1 cellular context compared by ENCODE assay signal in the genomic region with DNA sequence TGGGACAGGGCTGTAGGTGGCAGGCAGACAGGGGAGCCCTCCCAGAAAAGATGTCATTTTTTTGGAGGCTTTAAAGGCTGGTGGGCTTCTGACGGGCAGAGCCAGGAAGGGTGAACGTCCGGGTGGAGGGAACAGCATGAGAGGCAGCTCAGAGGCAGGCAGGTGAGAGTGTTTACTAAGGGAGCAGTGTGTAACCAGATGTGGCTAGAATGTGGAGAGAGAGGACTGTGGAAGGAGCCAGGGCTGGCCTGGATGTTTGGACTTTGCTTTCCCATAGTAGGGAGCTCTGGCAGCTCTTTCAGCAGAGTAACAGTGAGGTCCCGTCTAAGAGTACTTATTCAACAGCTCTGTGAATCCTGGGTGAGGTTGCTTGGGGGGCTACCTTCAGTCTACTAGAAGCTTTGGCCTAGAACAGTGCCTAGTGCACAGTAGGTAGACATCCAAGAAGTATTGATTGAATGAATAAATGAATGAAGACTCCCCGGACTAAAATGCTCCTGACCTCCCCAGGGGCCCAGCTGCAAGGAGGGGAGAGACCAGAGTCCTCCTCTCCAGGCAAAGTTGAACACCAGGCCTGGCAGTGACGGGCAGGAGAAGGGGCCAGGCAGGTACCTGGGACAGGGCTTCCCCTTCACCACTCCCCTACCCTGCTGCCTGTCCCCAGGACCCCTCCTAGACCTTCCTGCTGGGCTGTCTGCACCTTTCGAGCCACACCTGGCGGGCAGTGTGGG.
TF ChIP-seq lines count a peak whose summit lies in the region.

No MANE protein-coding gene starts in this region.

TF ChIP-seq in HepG2, 621 proteins besides CTCF, POLR2A, EP300 and RAD21 (continued from another document and continues in another):
- TF ChIP-seq, protein P1, sequence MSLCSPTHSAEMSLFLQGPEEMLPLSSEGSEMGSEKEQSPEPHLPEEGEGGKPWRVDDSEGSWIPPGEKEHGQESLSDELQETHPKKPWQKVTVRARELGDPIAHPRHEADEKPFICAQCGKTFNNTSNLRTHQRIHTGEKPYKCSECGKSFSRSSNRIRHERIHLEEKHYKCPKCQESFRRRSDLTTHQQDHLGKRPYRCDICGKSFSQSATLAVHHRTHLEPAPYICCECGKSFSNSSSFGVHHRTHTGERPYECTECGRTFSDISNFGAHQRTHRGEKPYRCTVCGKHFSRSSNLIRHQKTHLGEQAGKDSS (CRISPR knock-in tag; IDR thresholded peaks at IDR 0.05; ENCODE audit: borderline replicate concordance, low read depth) = peak; percentile 38; the same call in 1 of the 2 replicates
- TF ChIP-seq ZFX (CRISPR knock-in tag; IDR thresholded peaks at IDR 0.05; ENCODE audit: low read depth) = peak; percentile 42; the same call in 1 of the 2 replicates
- peak; percentile 92 for TF ChIP-seq ZBTB42 (CRISPR knock-in tag; IDR thresholded peaks at IDR 0.05)
- no peak for TF ChIP-seq TBX3 (IDR thresholded peaks at IDR 0.05; ENCODE audit: borderline replicate concordance)
- TF ChIP-seq HMGA1 (CRISPR knock-in tag; conservative IDR thresholded peaks at IDR 0.05) = no peak
- no peak for TF ChIP-seq NFIC (IDR thresholded peaks at IDR 0.05; ENCODE audit: low read length)
- peak; percentile 42 for TF ChIP-seq GATAD2A (CRISPR knock-in tag; IDR thresholded peaks at IDR 0.05)
- no peak for TF ChIP-seq TCF7L2 (IDR thresholded peaks at IDR 0.05; ENCODE audit: low read depth, low read length)
- TF ChIP-seq, protein P2, sequence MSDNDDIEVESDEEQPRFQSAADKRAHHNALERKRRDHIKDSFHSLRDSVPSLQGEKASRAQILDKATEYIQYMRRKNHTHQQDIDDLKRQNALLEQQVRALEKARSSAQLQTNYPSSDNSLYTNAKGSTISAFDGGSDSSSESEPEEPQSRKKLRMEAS (IDR thresholded peaks at IDR 0.05) = peak; percentile 75
- TF ChIP-seq ZNF670 (CRISPR knock-in tag; IDR thresholded peaks at IDR 0.05; ENCODE audit: borderline replicate concordance) = no peak
- no peak for TF ChIP-seq ZFP1 (CRISPR knock-in tag; IDR thresholded peaks at IDR 0.05)
- TF ChIP-seq, protein P3, sequence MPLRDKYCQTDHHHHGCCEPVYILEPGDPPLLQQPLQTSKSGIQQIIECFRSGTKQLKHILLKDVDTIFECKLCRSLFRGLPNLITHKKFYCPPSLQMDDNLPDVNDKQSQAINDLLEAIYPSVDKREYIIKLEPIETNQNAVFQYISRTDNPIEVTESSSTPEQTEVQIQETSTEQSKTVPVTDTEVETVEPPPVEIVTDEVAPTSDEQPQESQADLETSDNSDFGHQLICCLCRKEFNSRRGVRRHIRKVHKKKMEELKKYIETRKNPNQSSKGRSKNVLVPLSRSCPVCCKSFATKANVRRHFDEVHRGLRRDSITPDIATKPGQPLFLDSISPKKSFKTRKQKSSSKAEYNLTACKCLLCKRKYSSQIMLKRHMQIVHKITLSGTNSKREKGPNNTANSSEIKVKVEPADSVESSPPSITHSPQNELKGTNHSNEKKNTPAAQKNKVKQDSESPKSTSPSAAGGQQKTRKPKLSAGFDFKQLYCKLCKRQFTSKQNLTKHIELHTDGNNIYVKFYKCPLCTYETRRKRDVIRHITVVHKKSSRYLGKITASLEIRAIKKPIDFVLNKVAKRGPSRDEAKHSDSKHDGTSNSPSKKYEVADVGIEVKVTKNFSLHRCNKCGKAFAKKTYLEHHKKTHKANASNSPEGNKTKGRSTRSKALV (CRISPR knock-in tag; IDR thresholded peaks at IDR 0.05) = no peak
- TF ChIP-seq RXRA (CRISPR knock-in tag; IDR thresholded peaks at IDR 0.05) = peak; percentile 42; the same call in 1 of the 2 replicates
- TF ChIP-seq, protein P4, sequence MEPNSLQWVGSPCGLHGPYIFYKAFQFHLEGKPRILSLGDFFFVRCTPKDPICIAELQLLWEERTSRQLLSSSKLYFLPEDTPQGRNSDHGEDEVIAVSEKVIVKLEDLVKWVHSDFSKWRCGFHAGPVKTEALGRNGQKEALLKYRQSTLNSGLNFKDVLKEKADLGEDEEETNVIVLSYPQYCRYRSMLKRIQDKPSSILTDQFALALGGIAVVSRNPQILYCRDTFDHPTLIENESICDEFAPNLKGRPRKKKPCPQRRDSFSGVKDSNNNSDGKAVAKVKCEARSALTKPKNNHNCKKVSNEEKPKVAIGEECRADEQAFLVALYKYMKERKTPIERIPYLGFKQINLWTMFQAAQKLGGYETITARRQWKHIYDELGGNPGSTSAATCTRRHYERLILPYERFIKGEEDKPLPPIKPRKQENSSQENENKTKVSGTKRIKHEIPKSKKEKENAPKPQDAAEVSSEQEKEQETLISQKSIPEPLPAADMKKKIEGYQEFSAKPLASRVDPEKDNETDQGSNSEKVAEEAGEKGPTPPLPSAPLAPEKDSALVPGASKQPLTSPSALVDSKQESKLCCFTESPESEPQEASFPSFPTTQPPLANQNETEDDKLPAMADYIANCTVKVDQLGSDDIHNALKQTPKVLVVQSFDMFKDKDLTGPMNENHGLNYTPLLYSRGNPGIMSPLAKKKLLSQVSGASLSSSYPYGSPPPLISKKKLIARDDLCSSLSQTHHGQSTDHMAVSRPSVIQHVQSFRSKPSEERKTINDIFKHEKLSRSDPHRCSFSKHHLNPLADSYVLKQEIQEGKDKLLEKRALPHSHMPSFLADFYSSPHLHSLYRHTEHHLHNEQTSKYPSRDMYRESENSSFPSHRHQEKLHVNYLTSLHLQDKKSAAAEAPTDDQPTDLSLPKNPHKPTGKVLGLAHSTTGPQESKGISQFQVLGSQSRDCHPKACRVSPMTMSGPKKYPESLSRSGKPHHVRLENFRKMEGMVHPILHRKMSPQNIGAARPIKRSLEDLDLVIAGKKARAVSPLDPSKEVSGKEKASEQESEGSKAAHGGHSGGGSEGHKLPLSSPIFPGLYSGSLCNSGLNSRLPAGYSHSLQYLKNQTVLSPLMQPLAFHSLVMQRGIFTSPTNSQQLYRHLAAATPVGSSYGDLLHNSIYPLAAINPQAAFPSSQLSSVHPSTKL (CRISPR knock-in tag; IDR thresholded peaks at IDR 0.05) = peak; percentile 28
- no peak for TF ChIP-seq TP53 (CRISPR knock-in tag; conservative IDR thresholded peaks at IDR 0.05)
- no peak for TF ChIP-seq PPARG (CRISPR knock-in tag; conservative IDR thresholded peaks at IDR 0.05)
- TF ChIP-seq ZNF431 (CRISPR knock-in tag; IDR thresholded peaks at IDR 0.05; ENCODE audit: borderline replicate concordance, low read depth) = no peak
- no peak for TF ChIP-seq ZNF883 (CRISPR knock-in tag; IDR thresholded peaks at IDR 0.05; ENCODE audit: not compliant biosample characterization)
- no peak for TF ChIP-seq ZNF253 (CRISPR knock-in tag; IDR thresholded peaks at IDR 0.05; ENCODE audit: borderline replicate concordance)
- TF ChIP-seq MTA3 (CRISPR knock-in tag; IDR thresholded peaks at IDR 0.05) = no peak
- TF ChIP-seq HCFC1 (IDR thresholded peaks at IDR 0.05; ENCODE audit: low read depth, low read length) = no peak
- TF ChIP-seq ZNF788 (CRISPR knock-in tag; IDR thresholded peaks at IDR 0.05; ENCODE audit: borderline replicate concordance) = no peak
- TF ChIP-seq ESRRA (CRISPR knock-in tag; IDR thresholded peaks at IDR 0.05; ENCODE audit: low read depth) = no peak
- TF ChIP-seq, protein P5, sequence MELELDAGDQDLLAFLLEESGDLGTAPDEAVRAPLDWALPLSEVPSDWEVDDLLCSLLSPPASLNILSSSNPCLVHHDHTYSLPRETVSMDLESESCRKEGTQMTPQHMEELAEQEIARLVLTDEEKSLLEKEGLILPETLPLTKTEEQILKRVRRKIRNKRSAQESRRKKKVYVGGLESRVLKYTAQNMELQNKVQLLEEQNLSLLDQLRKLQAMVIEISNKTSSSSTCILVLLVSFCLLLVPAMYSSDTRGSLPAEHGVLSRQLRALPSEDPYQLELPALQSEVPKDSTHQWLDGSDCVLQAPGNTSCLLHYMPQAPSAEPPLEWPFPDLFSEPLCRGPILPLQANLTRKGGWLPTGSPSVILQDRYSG (CRISPR knock-in tag; IDR thresholded peaks at IDR 0.05) = no peak
- TF ChIP-seq BRCA1 (CRISPR knock-in tag; IDR thresholded peaks at IDR 0.05) = no peak
- no peak for TF ChIP-seq SYNCRIP (IDR thresholded peaks at IDR 0.05; ENCODE audit: insufficient read depth, low read depth, low read length)
- TF ChIP-seq HES4 (CRISPR knock-in tag; IDR thresholded peaks at IDR 0.05; ENCODE audit: borderline replicate concordance) = no peak
- TF ChIP-seq YEATS4 (CRISPR knock-in tag; IDR thresholded peaks at IDR 0.05; ENCODE audit: borderline replicate concordance) = no peak
- no peak for TF ChIP-seq ZNF7 (CRISPR knock-in tag; IDR thresholded peaks at IDR 0.05)
- TF ChIP-seq CHD4 (IDR thresholded peaks at IDR 0.05; ENCODE audit: borderline replicate concordance, low read length) = no peak
- peak; percentile 43; the same call in 1 of the 2 replicates for TF ChIP-seq FOXA3 (CRISPR knock-in tag; IDR thresholded peaks at IDR 0.05)
- TF ChIP-seq, protein P6, sequence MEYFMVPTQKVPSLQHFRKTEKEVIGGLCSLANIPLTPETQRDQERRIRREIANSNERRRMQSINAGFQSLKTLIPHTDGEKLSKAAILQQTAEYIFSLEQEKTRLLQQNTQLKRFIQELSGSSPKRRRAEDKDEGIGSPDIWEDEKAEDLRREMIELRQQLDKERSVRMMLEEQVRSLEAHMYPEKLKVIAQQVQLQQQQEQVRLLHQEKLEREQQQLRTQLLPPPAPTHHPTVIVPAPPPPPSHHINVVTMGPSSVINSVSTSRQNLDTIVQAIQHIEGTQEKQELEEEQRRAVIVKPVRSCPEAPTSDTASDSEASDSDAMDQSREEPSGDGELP (IDR thresholded peaks at IDR 0.05; ENCODE audit: borderline replicate concordance, low read depth) = peak; percentile 75; the same call in 1 of the 2 replicates
- no peak for TF ChIP-seq NFE2L1 (CRISPR knock-in tag; IDR thresholded peaks at IDR 0.05; ENCODE audit: borderline replicate concordance)
- no peak for TF ChIP-seq MXD4 (CRISPR knock-in tag; IDR thresholded peaks at IDR 0.05)
- TF ChIP-seq MEIS1 (CRISPR knock-in tag; IDR thresholded peaks at IDR 0.05; ENCODE audit: borderline replicate concordance) = 0 out of 2 replicates have a peak, but pooled peaks have one; percentile 41
- TF ChIP-seq, protein P7, sequence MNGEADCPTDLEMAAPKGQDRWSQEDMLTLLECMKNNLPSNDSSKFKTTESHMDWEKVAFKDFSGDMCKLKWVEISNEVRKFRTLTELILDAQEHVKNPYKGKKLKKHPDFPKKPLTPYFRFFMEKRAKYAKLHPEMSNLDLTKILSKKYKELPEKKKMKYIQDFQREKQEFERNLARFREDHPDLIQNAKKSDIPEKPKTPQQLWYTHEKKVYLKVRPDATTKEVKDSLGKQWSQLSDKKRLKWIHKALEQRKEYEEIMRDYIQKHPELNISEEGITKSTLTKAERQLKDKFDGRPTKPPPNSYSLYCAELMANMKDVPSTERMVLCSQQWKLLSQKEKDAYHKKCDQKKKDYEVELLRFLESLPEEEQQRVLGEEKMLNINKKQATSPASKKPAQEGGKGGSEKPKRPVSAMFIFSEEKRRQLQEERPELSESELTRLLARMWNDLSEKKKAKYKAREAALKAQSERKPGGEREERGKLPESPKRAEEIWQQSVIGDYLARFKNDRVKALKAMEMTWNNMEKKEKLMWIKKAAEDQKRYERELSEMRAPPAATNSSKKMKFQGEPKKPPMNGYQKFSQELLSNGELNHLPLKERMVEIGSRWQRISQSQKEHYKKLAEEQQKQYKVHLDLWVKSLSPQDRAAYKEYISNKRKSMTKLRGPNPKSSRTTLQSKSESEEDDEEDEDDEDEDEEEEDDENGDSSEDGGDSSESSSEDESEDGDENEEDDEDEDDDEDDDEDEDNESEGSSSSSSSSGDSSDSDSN (CRISPR knock-in tag; IDR thresholded peaks at IDR 0.05) = no peak
- TF ChIP-seq, protein P8, sequence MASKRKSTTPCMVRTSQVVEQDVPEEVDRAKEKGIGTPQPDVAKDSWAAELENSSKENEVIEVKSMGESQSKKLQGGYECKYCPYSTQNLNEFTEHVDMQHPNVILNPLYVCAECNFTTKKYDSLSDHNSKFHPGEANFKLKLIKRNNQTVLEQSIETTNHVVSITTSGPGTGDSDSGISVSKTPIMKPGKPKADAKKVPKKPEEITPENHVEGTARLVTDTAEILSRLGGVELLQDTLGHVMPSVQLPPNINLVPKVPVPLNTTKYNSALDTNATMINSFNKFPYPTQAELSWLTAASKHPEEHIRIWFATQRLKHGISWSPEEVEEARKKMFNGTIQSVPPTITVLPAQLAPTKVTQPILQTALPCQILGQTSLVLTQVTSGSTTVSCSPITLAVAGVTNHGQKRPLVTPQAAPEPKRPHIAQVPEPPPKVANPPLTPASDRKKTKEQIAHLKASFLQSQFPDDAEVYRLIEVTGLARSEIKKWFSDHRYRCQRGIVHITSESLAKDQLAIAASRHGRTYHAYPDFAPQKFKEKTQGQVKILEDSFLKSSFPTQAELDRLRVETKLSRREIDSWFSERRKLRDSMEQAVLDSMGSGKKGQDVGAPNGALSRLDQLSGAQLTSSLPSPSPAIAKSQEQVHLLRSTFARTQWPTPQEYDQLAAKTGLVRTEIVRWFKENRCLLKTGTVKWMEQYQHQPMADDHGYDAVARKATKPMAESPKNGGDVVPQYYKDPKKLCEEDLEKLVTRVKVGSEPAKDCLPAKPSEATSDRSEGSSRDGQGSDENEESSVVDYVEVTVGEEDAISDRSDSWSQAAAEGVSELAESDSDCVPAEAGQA (IDR thresholded peaks at IDR 0.05; ENCODE audit: low read depth) = no peak
- TF ChIP-seq, protein P8 (CRISPR knock-in tag; IDR thresholded peaks at IDR 0.05; ENCODE audit: borderline replicate concordance) = no peak
- TF ChIP-seq CC2D1A (CRISPR knock-in tag; IDR thresholded peaks at IDR 0.05) = no peak
- TF ChIP-seq PCBP1 (IDR thresholded peaks at IDR 0.05; ENCODE audit: borderline replicate concordance, low read depth, low read length) = no peak
- TF ChIP-seq KDM6A (CRISPR knock-in tag; IDR thresholded peaks at IDR 0.05; ENCODE audit: low read depth) = no peak
- peak; percentile 49 for TF ChIP-seq ZNF121 (CRISPR knock-in tag; IDR thresholded peaks at IDR 0.05)
- TF ChIP-seq MTF1 (CRISPR knock-in tag; IDR thresholded peaks at IDR 0.05) = no peak
- TF ChIP-seq ZNF350 (CRISPR knock-in tag; IDR thresholded peaks at IDR 0.05; ENCODE audit: borderline replicate concordance, low read depth) = peak; percentile 30; the same call in 1 of the 2 replicates
